Comparison of ENCODE assay signal across 14 cellular contexts in the genomic region with DNA sequence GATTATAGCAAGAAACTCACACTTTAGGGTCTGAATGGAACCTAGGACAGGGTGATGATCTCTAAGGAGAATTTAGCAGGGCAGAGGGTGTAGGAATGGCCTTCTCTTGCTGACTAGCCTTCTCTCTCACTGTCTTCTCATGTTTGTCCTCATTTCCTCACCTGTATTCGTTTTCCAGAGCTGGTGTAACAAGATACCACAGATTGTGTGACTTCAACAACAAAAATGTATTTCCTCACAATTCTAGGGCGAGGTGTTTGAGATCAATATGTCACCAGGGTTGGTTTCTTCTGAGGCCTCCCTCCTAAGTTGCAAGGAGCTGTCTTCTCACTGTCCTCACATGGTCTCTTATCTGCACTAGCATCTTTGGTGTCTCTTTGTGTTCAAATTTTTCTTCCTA.
DNase-seq lines count a peak whose midpoint lies in the region; ATAC-seq and TF ChIP-seq lines count a peak whose summit lies in the region.
"Had no signal": no experiment of that assay in that cellular context is flagged by ENCODE, and none has a peak within 500 bp of the region (broad histone marks: within the 10 kb centered on the region; RNA-seq: fewer than 3 reads in every experiment).

No MANE protein-coding gene starts in this region.

- no peak overlapping the region for H3K9ac ChIP-seq in Loucy (ENCODE audit: low read depth, low read length, poor library complexity, severe bottlenecking)
- H3K9ac ChIP-seq: BLaER1 treated with 17β-estradiol and CSF1 and Interleukin-3, amounts not matched to agents 10 nM and 100 nM had no signal

- H3K4me2 ChIP-seq in Loucy (ENCODE audit: low read depth, low read length, poor library complexity, severe bottlenecking) = peak overlapping the region; percentile 23
- H3K4me2 ChIP-seq: A549; BLaER1 treated with 17β-estradiol and CSF1 and Interleukin-3, amounts not matched to agents 10 nM and 100 nM had no signal

- H3K4me3 ChIP-seq in Loucy (ENCODE audit: low read length, poor library complexity, severe bottlenecking) (no peak overlapping the region), epithelial cell of esophagus (ENCODE audit: low read length) (no peak overlapping the region)
- H3K4me3 ChIP-seq: A549; BLaER1 treated with 17β-estradiol and CSF1 and Interleukin-3, amounts not matched to agents 10 nM and 100 nM had no signal

- ATAC-seq in stimulated activated naive CD8-positive, alpha-beta T cell treated with anti-CD3 and anti-CD28 coated beads, Interleukin-15, Interleukin-2, amounts not matched to agents 100 U/mL and 50 U/mL, for 24 hours = no peak
- no peak for ATAC-seq in HG02763 (IDR thresholded peaks at IDR 0.05; ENCODE audit: unreplicated experiment)
- ATAC-seq: A549; CD8-positive, alpha-beta T cell had no signal

- peak; percentile 2 for DNase-seq in SK-N-DZ (ENCODE audit: low spot score)
- DNase-seq in epithelial cell of esophagus (ENCODE audit: low read depth) = peak; percentile 51
- DNase-seq in stimulated activated naive CD8-positive, alpha-beta T cell treated with anti-CD3 and anti-CD28 coated beads, Interleukin-15, Interleukin-2, amounts not matched to agents 100 U/mL and 50 U/mL, for 24 hours = no peak
- DNase-seq: AML-193; Caco-2; Calu3; CD4-positive, alpha-beta T cell; CD8-positive, alpha-beta T cell; DMS79 treated with DMSO at 0.1 percent for 48 hours; GF-D8 had no signal

- no peaks in the 10 kb centered on the region for H3K9me3 ChIP-seq in Loucy (ENCODE audit: insufficient read depth, low read depth, low read length)
- H3K9me3 ChIP-seq: A549, Caco-2 had no signal

- H3K36me3 ChIP-seq in Loucy (ENCODE audit: insufficient read depth, low read length) = no peaks in the 10 kb centered on the region
- H3K36me3 ChIP-seq: BLaER1 treated with 17β-estradiol and CSF1 and Interleukin-3, amounts not matched to agents 10 nM and 100 nM had no signal

- no peaks in the 10 kb centered on the region for H3K9me2 ChIP-seq in Loucy (replicated peaks; ENCODE audit: low read depth, low read length)

- no peaks in the 10 kb centered on the region for H4K20me1 ChIP-seq in Loucy (ENCODE audit: insufficient read depth, low read length, poor library complexity, severe bottlenecking)
- H4K20me1 ChIP-seq: BLaER1 treated with 17β-estradiol and CSF1 and Interleukin-3, amounts not matched to agents 10 nM and 100 nM had no signal

- no peak for TF ChIP-seq CTCF in Loucy (conservative IDR thresholded peaks at IDR 0.05; ENCODE audit: low read length)
- no peak for TF ChIP-seq CTCF in epithelial cell of esophagus (IDR thresholded peaks at IDR 0.05; ENCODE audit: insufficient read depth, low read depth, low read length, missing control alignments)

- no peaks in the 10 kb centered on the region for H3K27me3 ChIP-seq in Loucy (ENCODE audit: insufficient read depth, low read length, poor library complexity, severe bottlenecking)
- H3K27me3 ChIP-seq: BLaER1 treated with 17β-estradiol and CSF1 and Interleukin-3, amounts not matched to agents 10 nM and 100 nM had no signal

- no peaks in the 10 kb centered on the region for H3K79me2 ChIP-seq in Loucy (ENCODE audit: insufficient read depth, low read length)

- H3F3A ChIP-seq in Loucy (ENCODE audit: low read depth) = no peaks in the 10 kb centered on the region

- peak overlapping the region; percentile 54; the same call in 1 of the 2 replicates for H2AFZ ChIP-seq in Loucy (ENCODE audit: low read length)

- H3K4me1 ChIP-seq in Loucy (ENCODE audit: insufficient read depth, low read length, poor library complexity, severe bottlenecking) = peaks cover 42% of the 10 kb centered on the region
- H3K4me1 ChIP-seq: BLaER1 treated with 17β-estradiol and CSF1 and Interleukin-3, amounts not matched to agents 10 nM and 100 nM; Caco-2 had no signal
